Comparison of ENCODE assay signal across 19 cellular contexts in genomic region chr19:18380843-18381242, GRCh38. TPM values are rescaled to one million over a fixed set of nuclear protein-coding genes. Genes with fewer than 3 reads are reported as not detected.
DNase-seq lines count a peak whose midpoint lies in the region; ATAC-seq, FAIRE-seq and TF ChIP-seq lines count a peak whose summit lies in the region.
"Had no signal": no experiment of that assay in that cellular context is flagged by ENCODE, and none has a peak within 500 bp of the region (broad histone marks: within the 10 kb centered on the region; RNA-seq: fewer than 3 reads in every experiment).

No MANE protein-coding gene starts in this region.

- no peak for DNase-seq in heart right ventricle
- DNase-seq in left ventricle myocardium superior, result no peak
- DNase-seq in esophagus squamous epithelium (lab: John Stamatoyannopoulos, UW), result no peak
- no peak for DNase-seq in pancreas
- DNase-seq in GM12892 (ENCODE audit: insufficient read length), result no peak
- no peak for DNase-seq in effector memory CD4-positive, alpha-beta T cell
- DNase-seq in NCI-H2196 (lab: John Stamatoyannopoulos, UW; ENCODE audit: unreplicated experiment), result no peak
- DNase-seq: activated CD8-positive, alpha-beta memory T cell treated with anti-CD3 and anti-CD28 coated beads for 24 hours; naive thymus-derived CD8-positive, alpha-beta T cell; NCI-H2081 treated with DMSO at 0.1 percent for 48 hours; retina; stimulated activated CD4-positive, alpha-beta T cell treated with anti-CD3 and anti-CD28 coated beads, Interleukin-1b, Interleukin-23, amount 100 ng/mL, for 48 hours had no signal

- H3K9me3 ChIP-seq in heart right ventricle (no peaks in the 10 kb centered on the region), esophagus squamous epithelium (no peaks in the 10 kb centered on the region), pancreas (no peaks in the 10 kb centered on the region)
- no peaks in the 10 kb centered on the region for H3K9me3 ChIP-seq in effector memory CD4-positive, alpha-beta T cell (ENCODE audit: control insufficient read depth, low read length)

- WGBS in heart right ventricle, 2 donors, result 75 to 99% methylated on average over 3 of the region's 3 CpGs
- 77% methylated on average over 3 of the region's 3 CpGs for WGBS in esophagus squamous epithelium, 2 donors
- WGBS in pancreas, 2 donors, result 70 to 78% methylated on average over 3 of the region's 3 CpGs
- WGBS in urinary bladder, result 74% methylated on average over 3 of the region's 3 CpGs

- TF ChIP-seq POLR2A in esophagus squamous epithelium (IDR thresholded peaks at IDR 0.05) (no peak), GM12892 (IDR thresholded peaks at IDR 0.05; ENCODE audit: low read depth, low read length) (no peak)

- intact Hi-C loops in heart right ventricle (cut with DNase I), result no loop called here
- intact Hi-C loops in left ventricle myocardium superior (cut with micrococcal nuclease), result no loop called here
- intact Hi-C loops in esophagus squamous epithelium (cut with DNase I), result no loop called here
- intact Hi-C loops in pancreas (cut with DNase I), result no loop called here

- H3K4me1 ChIP-seq in heart right ventricle, result peaks cover 0 to 35% (median 14%) of the 10 kb centered on the region in 9 donors
- H3K4me1 ChIP-seq in esophagus squamous epithelium, result peaks cover 18 to 45% (median 25%) of the 10 kb centered on the region in 3 donors
- H3K4me1 ChIP-seq in pancreas, result peaks cover 26 to 60% (median 35%) of the 10 kb centered on the region in 3 donors
- no peaks in the 10 kb centered on the region for H3K4me1 ChIP-seq in urinary bladder (ENCODE audit: insufficient read depth)
- no peaks in the 10 kb centered on the region for H3K4me1 ChIP-seq in effector memory CD4-positive, alpha-beta T cell (ENCODE audit: control insufficient read depth, insufficient read depth, low read length, poor library complexity, severe bottlenecking)

- FAIRE-seq in pancreas (lab: Jason Lieb, UNC), result no peak
- no peak for FAIRE-seq in GM12892 (lab: Jason Lieb, UNC)
- FAIRE-seq: GM12891 had no signal

- H3K27me3 ChIP-seq in heart right ventricle, result peaks cover 0 to 10% (median 0%) of the 10 kb centered on the region in 7 donors
- H3K27me3 ChIP-seq in esophagus squamous epithelium, result peaks cover 0 to 17% (median 0%) of the 10 kb centered on the region in 4 donors
- no peaks in the 10 kb centered on the region for H3K27me3 ChIP-seq in pancreas
- H3K27me3 ChIP-seq in effector memory CD4-positive, alpha-beta T cell (replicated peaks; ENCODE audit: control insufficient read depth, insufficient read depth, low read length, poor library complexity, severe bottlenecking), result peaks cover 5% of the 10 kb centered on the region

- H3K36me3 ChIP-seq in heart right ventricle (no peaks in the 10 kb centered on the region), esophagus squamous epithelium (no peaks in the 10 kb centered on the region), pancreas (no peaks in the 10 kb centered on the region), urinary bladder (ENCODE audit: insufficient read depth) (no peaks in the 10 kb centered on the region)
- H3K36me3 ChIP-seq in effector memory CD4-positive, alpha-beta T cell (ENCODE audit: control insufficient read depth, insufficient read depth, low read length), result no peaks in the 10 kb centered on the region

- no peak for ATAC-seq in heart right ventricle
- no peak for ATAC-seq in left ventricle myocardium superior
- no peak for ATAC-seq in pancreas
- ATAC-seq: activated T-helper 17 cell treated with anti-CD3 and anti-CD28 coated beads, Interleukin-2, amount 50 U/mL, for 72 hours; naive thymus-derived CD8-positive, alpha-beta T cell had no signal

- H3K4me3 ChIP-seq in heart right ventricle (no peak overlapping the region), esophagus squamous epithelium (no peak overlapping the region), pancreas (no peak overlapping the region), urinary bladder (ENCODE audit: low read depth, low read length) (no peak overlapping the region)
- H3K4me3 ChIP-seq in effector memory CD4-positive, alpha-beta T cell (ENCODE audit: insufficient read depth, low read depth, low read length, poor library complexity, severe bottlenecking), result no peak overlapping the region
- H3K4me3 ChIP-seq: coronary artery had no signal

- TF ChIP-seq CTCF in heart right ventricle (IDR thresholded peaks at IDR 0.05) (no peak), esophagus squamous epithelium (IDR thresholded peaks at IDR 0.05) (no peak), pancreas (IDR thresholded peaks at IDR 0.05) (no peak)

- H3K27ac ChIP-seq in heart right ventricle, result peak overlapping the region in 7 of 10 donors; percentile 62 to 81 (median 71)
- peak overlapping the region; percentile 23 to 88 (median 76) for H3K27ac ChIP-seq in esophagus squamous epithelium
- H3K27ac ChIP-seq in pancreas, result peak overlapping the region; percentile 37 to 93 (median 78)
- peak overlapping the region; percentile 89 for H3K27ac ChIP-seq in urinary bladder (ENCODE audit: low read depth)
- H3K27ac ChIP-seq in effector memory CD4-positive, alpha-beta T cell (ENCODE audit: insufficient read depth, low read length, poor library complexity, severe bottlenecking), result no peak overlapping the region

RNA-seq across cellular contexts. Expression of gene GDF15, which starts 5.1 kb away (rescaled TPM):
- total RNA-seq in heart right ventricle (1 to 10 TPM in 4 of 10 donors, under 1 TPM in 6; 0.44 to 2.5 (median 0.79) TPM), left ventricle myocardium superior (0.27 TPM), esophagus squamous epithelium (1 to 10 TPM in 1 of 4 donors, under 1 TPM in 1, not detected in 2; 0.76 to 2.3 TPM), pancreas (100 to 1,000 TPM in 2 of 6 donors, 10 to 100 TPM in 4; 33.3 to 277 (median 43.5) TPM), urinary bladder (12.5 TPM)
- polyA plus RNA-seq in heart right ventricle (under 1 TPM; 0.44 to 0.62 TPM), pancreas (10 to 100 TPM; 28.1 to 57.7 TPM), urinary bladder (58.2 TPM)
- polyA plus RNA-seq in GM12892 (2012; ENCODE audit: missing spikeins), result 1.6 TPM
- total RNA-seq: naive thymus-derived CD8-positive, alpha-beta T cell had no signal
- polyA plus RNA-seq: naive thymus-derived CD8-positive, alpha-beta T cell had no signal

RNA-seq across cellular contexts. Expression of gene LRRC25, which starts 16.6 kb away (rescaled TPM):
- total RNA-seq in heart right ventricle (10 to 100 TPM in 1 of 10 donors, 1 to 10 TPM in 7, under 1 TPM in 2; 0.57 to 13.3 (median 1.8) TPM), left ventricle myocardium superior (2.9 TPM), esophagus squamous epithelium (10 to 100 TPM in 1 of 4 donors, 1 to 10 TPM in 1, under 1 TPM in 2; 0.53 to 10.3 (median 1.9) TPM), pancreas (1 to 10 TPM in 3 of 6 donors, under 1 TPM in 3; 0.14 to 6.1 (median 1.2) TPM), urinary bladder (2.9 TPM)
- polyA plus RNA-seq in heart right ventricle (1 to 10 TPM; 1.1 to 2.2 TPM), pancreas (1 to 10 TPM in 1 of 2 donors, under 1 TPM in 1; 0.85 to 1.0 TPM), urinary bladder (7.0 TPM)
- polyA plus RNA-seq in GM12892 (2012; ENCODE audit: missing spikeins), result 1.1 TPM
- total RNA-seq: A673; activated T-helper 17 cell treated with anti-CD3 and anti-CD28 coated beads, Interleukin-2, amount 50 U/mL, for 72 hours; H9; RPMI7951 had no signal

RNA-seq across cellular contexts. Expression of gene SSBP4, which starts 38.4 kb away (rescaled TPM):
- total RNA-seq in heart right ventricle (10 to 100 TPM; 17.6 to 47.1 (median 27.3) TPM), left ventricle myocardium superior (36.4 TPM), esophagus squamous epithelium (10 to 100 TPM; 23.7 to 48.1 (median 26.1) TPM), pancreas (10 to 100 TPM; 20.5 to 33.8 (median 23.7) TPM), urinary bladder (28.8 TPM)
- polyA plus RNA-seq in heart right ventricle (10 to 100 TPM; 41.3 to 51.6 TPM), pancreas (100 to 1,000 TPM in 1 of 2 donors, 10 to 100 TPM in 1; 77.5 to 116 TPM), urinary bladder (81.3 TPM)
- polyA plus RNA-seq in GM12892 (2012; ENCODE audit: missing spikeins), result 24.2 TPM

RNA-seq across cellular contexts. Expression of gene PGPEP1, which starts 40.4 kb away (rescaled TPM):
- total RNA-seq in heart right ventricle, result 10 to 100 TPM; 36.0 to 61.3 (median 46.8) TPM
- polyA plus RNA-seq in heart right ventricle, result 10 to 100 TPM; 10.0 to 27.2 TPM
- total RNA-seq in left ventricle myocardium superior, result 41.2 TPM
- 10 to 100 TPM in 1 of 4 donors, 1 to 10 TPM in 2, under 1 TPM in 1; 0.83 to 10.1 (median 5.3) TPM for total RNA-seq in esophagus squamous epithelium
- 10 to 100 TPM; 32.9 to 44.4 (median 37.1) TPM for total RNA-seq in pancreas
- polyA plus RNA-seq in pancreas, result 10 to 100 TPM; 10.4 to 20.7 TPM
- total RNA-seq in urinary bladder, result 13.9 TPM
- polyA plus RNA-seq in urinary bladder, result 19.0 TPM
- 16.7 TPM for polyA plus RNA-seq in GM12892 (2012; ENCODE audit: missing spikeins)

RNA-seq across cellular contexts. Expression of gene ISYNA1, which starts 57.1 kb away (rescaled TPM):
- total RNA-seq in heart right ventricle (10 to 100 TPM; 12.6 to 40.7 (median 18.0) TPM), left ventricle myocardium superior (24.4 TPM), esophagus squamous epithelium (10 to 100 TPM in 3 of 4 donors, 1 to 10 TPM in 1; 8.1 to 24.4 (median 14.4) TPM), pancreas (10 to 100 TPM; 26.1 to 58.4 (median 44.7) TPM), urinary bladder (26.0 TPM)
- polyA plus RNA-seq in heart right ventricle (100 to 1,000 TPM in 1 of 2 donors, 10 to 100 TPM in 1; 21.4 to 137 TPM), pancreas (100 to 1,000 TPM; 187 to 309 TPM), urinary bladder (35.6 TPM)
- 9.3 TPM for polyA plus RNA-seq in GM12892 (2012; ENCODE audit: missing spikeins)
